Comparison of ENCODE assay signal across 8 cellular contexts in genomic region chr15:100879046-100879445, GRCh38. TPM values are rescaled to one million over a fixed set of nuclear protein-coding genes. Genes with fewer than 3 reads are reported as not detected.
A peak's percentile ranks its signal among the peaks of the same experiment; 100 is the strongest.
DNase-seq lines count a peak whose midpoint lies in the region; ATAC-seq and TF ChIP-seq lines count a peak whose summit lies in the region.

No MANE protein-coding gene starts in this region.

- DNase-seq in GM03348 (ENCODE audit: low spot score) (peak; percentile 50), endodermal cell (peak; percentile 68), omental fat pad (ENCODE audit: low spot score) (no peak), SW 1271 (lab: John Stamatoyannopoulos, UW) (no peak), cortex of kidney (lab: John Stamatoyannopoulos, UW) (no peak), Ammon's horn (ENCODE audit: low spot score) (no peak)
- DNase-seq in activated T-helper 2 cell treated with anti-CD3 and anti-CD28 coated beads, Interferon-gamma antibody, Interleukin-2, Interleukin-4, amounts not matched to agents 10 μg/mL and 5 μg/mL and 100 μg/mL, durations not matched to agents 14 hours and 24 hours and 36 hours (ENCODE audit: low spot score) = no peak

- no peak overlapping the region for H3K9ac ChIP-seq in endodermal cell (ENCODE audit: extremely low read depth, low read length, poor library complexity, severe bottlenecking)

- H3K27me3 ChIP-seq in endodermal cell (ENCODE audit: control insufficient read depth, insufficient read depth, low read length, poor library complexity, severe bottlenecking) = peaks cover 50% of the 10 kb centered on the region

- no peaks in the 10 kb centered on the region for H3K9me3 Mint-ChIP-seq in endodermal cell
- no peaks in the 10 kb centered on the region for H3K9me3 Mint-ChIP-seq in activated T-helper 2 cell treated with anti-CD3 and anti-CD28 coated beads, Interferon-gamma antibody, Interleukin-2, Interleukin-4, amounts not matched to agents 10 μg/mL and 5 μg/mL and 100 μg/mL, durations not matched to agents 14 hours and 24 hours and 36 hours

- ATAC-seq in HG03354 (IDR thresholded peaks at IDR 0.05; ENCODE audit: poor library complexity, severe bottlenecking, unreplicated experiment) (peak; percentile 37), omental fat pad (ENCODE audit: low FRiP score) (peak; percentile 37)

- no peaks in the 10 kb centered on the region for H3K36me3 ChIP-seq in endodermal cell (ENCODE audit: control insufficient read depth, insufficient read depth, low read length)

- no peaks in the 10 kb centered on the region for H3K36me3 Mint-ChIP-seq in endodermal cell (ENCODE audit: low read depth)
- H3K36me3 Mint-ChIP-seq in activated T-helper 2 cell treated with anti-CD3 and anti-CD28 coated beads, Interferon-gamma antibody, Interleukin-2, Interleukin-4, amounts not matched to agents 10 μg/mL and 5 μg/mL and 100 μg/mL, durations not matched to agents 14 hours and 24 hours and 36 hours (ENCODE audit: low read depth) = no peaks in the 10 kb centered on the region

- peaks cover 14% of the 10 kb centered on the region for H3K4me1 Mint-ChIP-seq in endodermal cell
- peaks cover 2% of the 10 kb centered on the region for H3K4me1 Mint-ChIP-seq in activated T-helper 2 cell treated with anti-CD3 and anti-CD28 coated beads, Interferon-gamma antibody, Interleukin-2, Interleukin-4, amounts not matched to agents 10 μg/mL and 5 μg/mL and 100 μg/mL, durations not matched to agents 14 hours and 24 hours and 36 hours (ENCODE audit: low read depth)

- peaks cover 68% of the 10 kb centered on the region for H3K27me3 Mint-ChIP-seq in endodermal cell (ENCODE audit: insufficient read depth)
- H3K27me3 Mint-ChIP-seq in activated T-helper 2 cell treated with anti-CD3 and anti-CD28 coated beads, Interferon-gamma antibody, Interleukin-2, Interleukin-4, amounts not matched to agents 10 μg/mL and 5 μg/mL and 100 μg/mL, durations not matched to agents 14 hours and 24 hours and 36 hours (ENCODE audit: low read depth) = peaks cover 78% of the 10 kb centered on the region

- no peaks in the 10 kb centered on the region for H3K9me3 ChIP-seq in endodermal cell (ENCODE audit: control insufficient read depth, low read length)

- WGBS in endodermal cell (ENCODE audit: insufficient coverage in 1 of 2, insufficient read length in 1 of 2), 2 experiments = 1 to 3% methylated on average over 23 to 59 of the region's 59 CpGs

- H3K4me1 ChIP-seq in endodermal cell (ENCODE audit: control insufficient read depth, insufficient read depth, low read length) = peaks cover 3% of the 10 kb centered on the region

- intact Hi-C loops in activated T-helper 2 cell treated with anti-CD3 and anti-CD28 coated beads, Interferon-gamma antibody, Interleukin-2, Interleukin-4, amounts not matched to agents 10 μg/mL and 5 μg/mL and 100 μg/mL, durations not matched to agents 14 hours and 24 hours and 36 hours (cut with micrococcal nuclease) = no loop called here

- no peak overlapping the region for H3K27ac ChIP-seq in endodermal cell (ENCODE audit: low read depth, low read length)

- TF ChIP-seq CTCF in endodermal cell (conservative IDR thresholded peaks at IDR 0.05) (no peak), omental fat pad (IDR thresholded peaks at IDR 0.05) (no peak)

- H3K4me3 Mint-ChIP-seq in endodermal cell = peak overlapping the region; percentile 63
- no peak overlapping the region for H3K4me3 Mint-ChIP-seq in activated T-helper 2 cell treated with anti-CD3 and anti-CD28 coated beads, Interferon-gamma antibody, Interleukin-2, Interleukin-4, amounts not matched to agents 10 μg/mL and 5 μg/mL and 100 μg/mL, durations not matched to agents 14 hours and 24 hours and 36 hours (ENCODE audit: low read depth)

- peak overlapping the region; percentile 49 for H3K4me3 ChIP-seq in endodermal cell (ENCODE audit: low read length)

- no peak overlapping the region for H3K27ac Mint-ChIP-seq in endodermal cell
- no peak overlapping the region for H3K27ac Mint-ChIP-seq in activated T-helper 2 cell treated with anti-CD3 and anti-CD28 coated beads, Interferon-gamma antibody, Interleukin-2, Interleukin-4, amounts not matched to agents 10 μg/mL and 5 μg/mL and 100 μg/mL, durations not matched to agents 14 hours and 24 hours and 36 hours

RNA-seq across cellular contexts. Expression of gene ALDH1A3, which starts 0.6 kb away (rescaled TPM):
- total RNA-seq in endodermal cell = 1 to 10 TPM; 6.9 to 7.3 TPM
- 2.3 TPM for polyA plus RNA-seq in endodermal cell (2013, experiment 1 of 2)
- polyA plus RNA-seq in endodermal cell (2013, experiment 2 of 2) = 3.1 TPM
- total RNA-seq in omental fat pad = 1,000 to 10,000 TPM in 1 of 4 donors, 100 to 1,000 TPM in 2, 10 to 100 TPM in 1; 61.3 to 1,088 (median 519) TPM
- total RNA-seq in activated T-helper 2 cell treated with anti-CD3 and anti-CD28 coated beads, Interferon-gamma antibody, Interleukin-2, Interleukin-4, amounts not matched to agents 10 μg/mL and 5 μg/mL and 100 μg/mL, durations not matched to agents 14 hours and 24 hours and 36 hours = not detected in 2 replicates

RNA-seq across cellular contexts. Expression of gene LRRK1, which starts 40.1 kb away (rescaled TPM):
- total RNA-seq in endodermal cell (1 to 10 TPM; 2.7 to 5.1 TPM), omental fat pad (10 to 100 TPM in 3 of 4 donors, 1 to 10 TPM in 1; 9.4 to 35.5 (median 16.9) TPM)
- polyA plus RNA-seq in endodermal cell (2013, experiment 1 of 2) = 0.36 TPM
- polyA plus RNA-seq in endodermal cell (2013, experiment 2 of 2) = 0.37 TPM
- 2.1 and 2.4 TPM in 2 replicates for total RNA-seq in activated T-helper 2 cell treated with anti-CD3 and anti-CD28 coated beads, Interferon-gamma antibody, Interleukin-2, Interleukin-4, amounts not matched to agents 10 μg/mL and 5 μg/mL and 100 μg/mL, durations not matched to agents 14 hours and 24 hours and 36 hours

Comparison
In these comparisons a context has a peak if more than half of its experiments do, and no peak if none do; other contexts are left out.
1. DNase-seq: peak in GM03348 (single experiment) and endodermal cell (single experiment); none in omental fat pad (single experiment), SW 1271 (0 of 2), activated T-helper 2 cell treated with anti-CD3 and anti-CD28 coated beads, Interferon-gamma antibody, Interleukin-2, Interleukin-4, amounts not matched to agents 10 μg/mL and 5 μg/mL and 100 μg/mL, durations not matched to agents 14 hours and 24 hours and 36 hours (single experiment), cortex of kidney (single experiment) and Ammon's horn (single experiment).
2. RNA of gene ALDH1A3, which starts 0.6 kb away (total RNA-seq): 61.3 to 1,088 TPM in omental fat pad; 6.9 to 7.3 TPM in endodermal cell and not detected in activated T-helper 2 cell treated with anti-CD3 and anti-CD28 coated beads, Interferon-gamma antibody, Interleukin-2, Interleukin-4, amounts not matched to agents 10 μg/mL and 5 μg/mL and 100 μg/mL, durations not matched to agents 14 hours and 24 hours and 36 hours; every median in the first group is over 4 times any median in the second.